ENCODE assay signal across 1 cellular context in genomic region chr3:117479095-117479494, GRCh38.
A peak's percentile ranks its signal among the peaks of the same experiment; 100 is the strongest.
TF ChIP-seq lines count a peak whose summit lies in the region.

No MANE protein-coding gene starts in this region.

TF ChIP-seq in GM12878, 131 proteins besides CTCF, POLR2A, EP300 and RAD21 (continued from another document):
- TF ChIP-seq, protein P1, sequence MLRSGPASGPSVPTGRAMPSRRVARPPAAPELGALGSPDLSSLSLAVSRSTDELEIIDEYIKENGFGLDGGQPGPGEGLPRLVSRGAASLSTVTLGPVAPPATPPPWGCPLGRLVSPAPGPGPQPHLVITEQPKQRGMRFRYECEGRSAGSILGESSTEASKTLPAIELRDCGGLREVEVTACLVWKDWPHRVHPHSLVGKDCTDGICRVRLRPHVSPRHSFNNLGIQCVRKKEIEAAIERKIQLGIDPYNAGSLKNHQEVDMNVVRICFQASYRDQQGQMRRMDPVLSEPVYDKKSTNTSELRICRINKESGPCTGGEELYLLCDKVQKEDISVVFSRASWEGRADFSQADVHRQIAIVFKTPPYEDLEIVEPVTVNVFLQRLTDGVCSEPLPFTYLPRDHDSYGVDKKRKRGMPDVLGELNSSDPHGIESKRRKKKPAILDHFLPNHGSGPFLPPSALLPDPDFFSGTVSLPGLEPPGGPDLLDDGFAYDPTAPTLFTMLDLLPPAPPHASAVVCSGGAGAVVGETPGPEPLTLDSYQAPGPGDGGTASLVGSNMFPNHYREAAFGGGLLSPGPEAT (IDR thresholded peaks at IDR 0.05; ENCODE audit: low read depth): peak; percentile 80
- TF ChIP-seq NFXL1 (IDR thresholded peaks at IDR 0.05; ENCODE audit: borderline replicate concordance) (no peak), IKZF2 (IDR thresholded peaks at IDR 0.05) (peak; percentile 46 to 78; a peak in 3 of 4 replicates), POLR2AphosphoS2 (IDR thresholded peaks at IDR 0.05; ENCODE audit: low read depth, low read length) (no peak), CBFB (IDR thresholded peaks at IDR 0.05; ENCODE audit: low read depth) (no peak), STAT3 (IDR thresholded peaks at IDR 0.05; ENCODE audit: low read depth, low read length) (no peak), FOXK2 (IDR thresholded peaks at IDR 0.05) (no peak), TCF12 (IDR thresholded peaks at IDR 0.05; ENCODE audit: low read depth, low read length) (0 out of 2 replicates have a peak, but pooled peaks have one; percentile 36), GATAD2B (conservative IDR thresholded peaks at IDR 0.05; ENCODE audit: low read depth) (no peak), MEF2B (IDR thresholded peaks at IDR 0.05; ENCODE audit: partially characterized antibody, poor library complexity, severe bottlenecking) (peak; percentile 79), ZSCAN29 (IDR thresholded peaks at IDR 0.05) (no peak), ZNF24 (IDR thresholded peaks at IDR 0.05) (peak; percentile 89)
- TF ChIP-seq, protein P2, sequence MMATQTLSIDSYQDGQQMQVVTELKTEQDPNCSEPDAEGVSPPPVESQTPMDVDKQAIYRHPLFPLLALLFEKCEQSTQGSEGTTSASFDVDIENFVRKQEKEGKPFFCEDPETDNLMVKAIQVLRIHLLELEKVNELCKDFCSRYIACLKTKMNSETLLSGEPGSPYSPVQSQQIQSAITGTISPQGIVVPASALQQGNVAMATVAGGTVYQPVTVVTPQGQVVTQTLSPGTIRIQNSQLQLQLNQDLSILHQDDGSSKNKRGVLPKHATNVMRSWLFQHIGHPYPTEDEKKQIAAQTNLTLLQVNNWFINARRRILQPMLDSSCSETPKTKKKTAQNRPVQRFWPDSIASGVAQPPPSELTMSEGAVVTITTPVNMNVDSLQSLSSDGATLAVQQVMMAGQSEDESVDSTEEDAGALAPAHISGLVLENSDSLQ (IDR thresholded peaks at IDR 0.05): no peak
- TF ChIP-seq, protein P3, sequence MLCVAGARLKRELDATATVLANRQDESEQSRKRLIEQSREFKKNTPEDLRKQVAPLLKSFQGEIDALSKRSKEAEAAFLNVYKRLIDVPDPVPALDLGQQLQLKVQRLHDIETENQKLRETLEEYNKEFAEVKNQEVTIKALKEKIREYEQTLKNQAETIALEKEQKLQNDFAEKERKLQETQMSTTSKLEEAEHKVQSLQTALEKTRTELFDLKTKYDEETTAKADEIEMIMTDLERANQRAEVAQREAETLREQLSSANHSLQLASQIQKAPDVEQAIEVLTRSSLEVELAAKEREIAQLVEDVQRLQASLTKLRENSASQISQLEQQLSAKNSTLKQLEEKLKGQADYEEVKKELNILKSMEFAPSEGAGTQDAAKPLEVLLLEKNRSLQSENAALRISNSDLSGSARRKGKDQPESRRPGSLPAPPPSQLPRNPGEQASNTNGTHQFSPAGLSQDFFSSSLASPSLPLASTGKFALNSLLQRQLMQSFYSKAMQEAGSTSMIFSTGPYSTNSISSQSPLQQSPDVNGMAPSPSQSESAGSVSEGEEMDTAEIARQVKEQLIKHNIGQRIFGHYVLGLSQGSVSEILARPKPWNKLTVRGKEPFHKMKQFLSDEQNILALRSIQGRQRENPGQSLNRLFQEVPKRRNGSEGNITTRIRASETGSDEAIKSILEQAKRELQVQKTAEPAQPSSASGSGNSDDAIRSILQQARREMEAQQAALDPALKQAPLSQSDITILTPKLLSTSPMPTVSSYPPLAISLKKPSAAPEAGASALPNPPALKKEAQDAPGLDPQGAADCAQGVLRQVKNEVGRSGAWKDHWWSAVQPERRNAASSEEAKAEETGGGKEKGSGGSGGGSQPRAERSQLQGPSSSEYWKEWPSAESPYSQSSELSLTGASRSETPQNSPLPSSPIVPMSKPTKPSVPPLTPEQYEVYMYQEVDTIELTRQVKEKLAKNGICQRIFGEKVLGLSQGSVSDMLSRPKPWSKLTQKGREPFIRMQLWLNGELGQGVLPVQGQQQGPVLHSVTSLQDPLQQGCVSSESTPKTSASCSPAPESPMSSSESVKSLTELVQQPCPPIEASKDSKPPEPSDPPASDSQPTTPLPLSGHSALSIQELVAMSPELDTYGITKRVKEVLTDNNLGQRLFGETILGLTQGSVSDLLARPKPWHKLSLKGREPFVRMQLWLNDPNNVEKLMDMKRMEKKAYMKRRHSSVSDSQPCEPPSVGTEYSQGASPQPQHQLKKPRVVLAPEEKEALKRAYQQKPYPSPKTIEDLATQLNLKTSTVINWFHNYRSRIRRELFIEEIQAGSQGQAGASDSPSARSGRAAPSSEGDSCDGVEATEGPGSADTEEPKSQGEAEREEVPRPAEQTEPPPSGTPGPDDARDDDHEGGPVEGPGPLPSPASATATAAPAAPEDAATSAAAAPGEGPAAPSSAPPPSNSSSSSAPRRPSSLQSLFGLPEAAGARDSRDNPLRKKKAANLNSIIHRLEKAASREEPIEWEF (IDR thresholded peaks at IDR 0.05; ENCODE audit: insufficient replicate concordance, low read depth, low read length): no peak
